ENCODE assay signal across 1 cellular context in the genomic region with DNA sequence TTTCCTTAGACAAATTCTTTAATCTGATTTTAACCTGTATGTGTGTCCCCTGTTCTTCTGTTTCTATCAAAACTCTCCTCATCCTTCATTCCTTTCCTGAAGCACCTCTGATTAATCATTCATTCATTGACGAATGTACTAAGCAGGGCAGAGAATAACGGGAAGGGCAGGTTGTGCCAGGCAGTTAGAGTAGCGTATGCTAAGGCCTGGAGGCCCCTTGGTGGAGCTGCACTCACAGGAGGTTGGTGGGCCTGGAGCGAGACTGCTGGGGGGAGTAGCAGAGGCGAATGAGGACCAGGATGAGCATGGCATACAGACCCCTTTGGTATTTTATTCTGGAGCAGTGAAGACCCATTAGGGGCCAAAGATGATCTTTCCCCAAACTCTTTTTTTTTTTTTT.
TF ChIP-seq lines count a peak whose summit lies in the region.

No MANE protein-coding gene starts in this region.

TF ChIP-seq in WTC11, 78 proteins besides CTCF, POLR2A, EP300 and RAD21 (continued from another document):
- TF ChIP-seq, protein P1, sequence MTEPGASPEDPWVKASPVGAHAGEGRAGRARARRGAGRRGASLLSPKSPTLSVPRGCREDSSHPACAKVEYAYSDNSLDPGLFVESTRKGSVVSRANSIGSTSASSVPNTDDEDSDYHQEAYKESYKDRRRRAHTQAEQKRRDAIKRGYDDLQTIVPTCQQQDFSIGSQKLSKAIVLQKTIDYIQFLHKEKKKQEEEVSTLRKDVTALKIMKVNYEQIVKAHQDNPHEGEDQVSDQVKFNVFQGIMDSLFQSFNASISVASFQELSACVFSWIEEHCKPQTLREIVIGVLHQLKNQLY (CRISPR knock-in tag; IDR thresholded peaks at IDR 0.05) = no peak
- TF ChIP-seq, protein P2, sequence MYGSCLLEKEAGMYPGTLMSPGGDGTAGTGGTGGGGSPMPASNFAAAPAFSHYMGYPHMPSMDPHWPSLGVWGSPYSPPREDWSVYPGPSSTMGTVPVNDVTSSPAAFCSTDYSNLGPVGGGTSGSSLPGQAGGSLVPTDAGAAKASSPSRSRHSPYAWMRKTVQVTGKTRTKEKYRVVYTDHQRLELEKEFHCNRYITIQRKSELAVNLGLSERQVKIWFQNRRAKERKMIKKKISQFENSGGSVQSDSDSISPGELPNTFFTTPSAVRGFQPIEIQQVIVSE (CRISPR knock-in tag; IDR thresholded peaks at IDR 0.05; ENCODE audit: borderline replicate concordance) = no peak
- TF ChIP-seq E2F5 (CRISPR knock-in tag; IDR thresholded peaks at IDR 0.05) = no peak
- TF ChIP-seq, protein P3, sequence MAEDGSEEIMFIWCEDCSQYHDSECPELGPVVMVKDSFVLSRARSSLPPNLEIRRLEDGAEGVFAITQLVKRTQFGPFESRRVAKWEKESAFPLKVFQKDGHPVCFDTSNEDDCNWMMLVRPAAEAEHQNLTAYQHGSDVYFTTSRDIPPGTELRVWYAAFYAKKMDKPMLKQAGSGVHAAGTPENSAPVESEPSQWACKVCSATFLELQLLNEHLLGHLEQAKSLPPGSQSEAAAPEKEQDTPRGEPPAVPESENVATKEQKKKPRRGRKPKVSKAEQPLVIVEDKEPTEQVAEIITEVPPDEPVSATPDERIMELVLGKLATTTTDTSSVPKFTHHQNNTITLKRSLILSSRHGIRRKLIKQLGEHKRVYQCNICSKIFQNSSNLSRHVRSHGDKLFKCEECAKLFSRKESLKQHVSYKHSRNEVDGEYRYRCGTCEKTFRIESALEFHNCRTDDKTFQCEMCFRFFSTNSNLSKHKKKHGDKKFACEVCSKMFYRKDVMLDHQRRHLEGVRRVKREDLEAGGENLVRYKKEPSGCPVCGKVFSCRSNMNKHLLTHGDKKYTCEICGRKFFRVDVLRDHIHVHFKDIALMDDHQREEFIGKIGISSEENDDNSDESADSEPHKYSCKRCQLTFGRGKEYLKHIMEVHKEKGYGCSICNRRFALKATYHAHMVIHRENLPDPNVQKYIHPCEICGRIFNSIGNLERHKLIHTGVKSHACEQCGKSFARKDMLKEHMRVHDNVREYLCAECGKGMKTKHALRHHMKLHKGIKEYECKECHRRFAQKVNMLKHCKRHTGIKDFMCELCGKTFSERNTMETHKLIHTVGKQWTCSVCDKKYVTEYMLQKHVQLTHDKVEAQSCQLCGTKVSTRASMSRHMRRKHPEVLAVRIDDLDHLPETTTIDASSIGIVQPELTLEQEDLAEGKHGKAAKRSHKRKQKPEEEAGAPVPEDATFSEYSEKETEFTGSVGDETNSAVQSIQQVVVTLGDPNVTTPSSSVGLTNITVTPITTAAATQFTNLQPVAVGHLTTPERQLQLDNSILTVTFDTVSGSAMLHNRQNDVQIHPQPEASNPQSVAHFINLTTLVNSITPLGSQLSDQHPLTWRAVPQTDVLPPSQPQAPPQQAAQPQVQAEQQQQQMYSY (CRISPR knock-in tag; IDR thresholded peaks at IDR 0.05) = no peak
